1 cellular context compared by ENCODE assay signal in the genomic region with DNA sequence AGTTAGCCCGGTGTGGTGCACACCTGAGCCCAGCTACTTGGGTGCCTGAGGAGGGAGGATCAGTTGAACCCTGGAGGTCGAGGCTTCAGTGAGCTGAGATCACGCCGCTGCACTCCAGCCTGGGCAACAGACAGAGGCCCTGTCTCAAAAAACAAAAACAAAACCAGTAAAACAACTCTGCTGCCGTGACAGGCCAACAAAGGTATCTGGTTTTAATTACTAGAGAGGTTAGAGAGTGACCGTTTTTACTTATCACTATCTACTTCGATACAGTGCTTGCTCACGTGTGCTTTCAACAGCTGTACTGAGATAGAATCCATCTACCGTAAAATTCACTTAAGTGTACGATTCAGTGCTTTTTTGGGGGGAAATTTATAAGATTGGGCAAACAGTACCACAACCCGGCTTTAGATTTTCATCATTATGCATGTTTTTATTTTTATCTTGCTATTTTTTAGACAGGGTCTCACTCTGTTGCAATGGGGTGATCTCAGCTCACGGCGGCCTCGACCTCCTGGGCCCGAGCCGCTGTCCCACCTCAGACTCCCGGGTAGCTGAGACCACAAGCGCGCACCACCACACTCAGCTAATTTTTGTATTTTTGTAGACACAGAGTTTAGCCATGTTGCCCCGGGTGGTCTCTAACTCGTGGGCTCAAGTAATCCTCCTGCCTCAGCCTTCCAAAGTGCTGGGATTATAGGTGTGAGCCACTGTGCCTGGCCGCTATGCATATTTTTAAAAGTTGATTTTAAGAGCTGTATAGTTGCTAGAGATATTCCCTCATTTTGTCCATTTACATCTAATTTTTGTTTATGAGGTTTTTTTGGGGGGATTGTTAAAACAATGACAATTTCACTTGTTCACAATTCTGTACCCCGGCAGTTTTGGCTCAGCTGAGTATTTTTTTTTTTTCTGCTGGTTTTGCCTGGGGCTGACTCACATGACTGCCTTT.
TF ChIP-seq lines count a peak whose summit lies in the region.

No MANE protein-coding gene starts in this region.

TF ChIP-seq in HepG2, 621 proteins besides CTCF, POLR2A, EP300 and RAD21:
- TF ChIP-seq RARG (CRISPR knock-in tag; IDR thresholded peaks at IDR 0.05; ENCODE audit: low read depth) (no peak), CBX2 (IDR thresholded peaks at IDR 0.05; ENCODE audit: low read depth, low read length) (no peak), CBX2 (CRISPR knock-in tag; IDR thresholded peaks at IDR 0.05; ENCODE audit: low read depth) (no peak), HIVEP1 (CRISPR knock-in tag; IDR thresholded peaks at IDR 0.05) (no peak), ZNF773 (CRISPR knock-in tag; IDR thresholded peaks at IDR 0.05; ENCODE audit: borderline replicate concordance) (no peak), BORCS8-MEF2B (CRISPR knock-in tag; IDR thresholded peaks at IDR 0.05) (no peak), CREM (IDR thresholded peaks at IDR 0.05) (no peak), CREM (CRISPR knock-in tag; IDR thresholded peaks at IDR 0.05) (no peak), EZH2 (conservative IDR thresholded peaks at IDR 0.05; ENCODE audit: low read depth, low read length) (no peak), SKI (IDR thresholded peaks at IDR 0.05; ENCODE audit: partially characterized antibody) (no peak), SP1 (IDR thresholded peaks at IDR 0.05) (no peak), SP1 (CRISPR knock-in tag; IDR thresholded peaks at IDR 0.05) (no peak)
- TF ChIP-seq, protein P1, sequence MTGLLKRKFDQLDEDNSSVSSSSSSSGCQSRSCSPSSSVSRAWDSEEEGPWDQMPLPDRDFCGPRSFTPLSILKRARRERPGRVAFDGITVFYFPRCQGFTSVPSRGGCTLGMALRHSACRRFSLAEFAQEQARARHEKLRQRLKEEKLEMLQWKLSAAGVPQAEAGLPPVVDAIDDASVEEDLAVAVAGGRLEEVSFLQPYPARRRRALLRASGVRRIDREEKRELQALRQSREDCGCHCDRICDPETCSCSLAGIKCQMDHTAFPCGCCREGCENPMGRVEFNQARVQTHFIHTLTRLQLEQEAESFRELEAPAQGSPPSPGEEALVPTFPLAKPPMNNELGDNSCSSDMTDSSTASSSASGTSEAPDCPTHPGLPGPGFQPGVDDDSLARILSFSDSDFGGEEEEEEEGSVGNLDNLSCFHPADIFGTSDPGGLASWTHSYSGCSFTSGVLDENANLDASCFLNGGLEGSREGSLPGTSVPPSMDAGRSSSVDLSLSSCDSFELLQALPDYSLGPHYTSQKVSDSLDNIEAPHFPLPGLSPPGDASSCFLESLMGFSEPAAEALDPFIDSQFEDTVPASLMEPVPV (CRISPR knock-in tag; IDR thresholded peaks at IDR 0.05): no peak
- TF ChIP-seq, protein P2, sequence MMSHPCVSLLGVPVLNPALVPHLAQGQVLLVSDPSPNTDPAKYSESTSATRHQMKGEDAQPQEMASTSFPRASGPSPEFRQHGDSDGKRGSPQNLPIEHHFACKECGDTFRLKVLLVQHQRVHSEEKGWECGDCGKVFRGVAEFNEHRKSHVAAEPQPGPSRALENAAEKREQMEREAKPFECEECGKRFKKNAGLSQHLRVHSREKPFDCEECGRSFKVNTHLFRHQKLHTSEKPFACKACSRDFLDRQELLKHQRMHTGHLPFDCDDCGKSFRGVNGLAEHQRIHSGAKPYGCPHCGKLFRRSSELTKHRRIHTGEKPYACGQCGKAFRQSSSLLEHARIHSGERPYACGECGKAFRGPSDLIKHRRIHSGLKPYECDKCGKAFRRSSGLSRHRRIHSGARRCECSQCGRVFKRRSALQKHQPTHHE (CRISPR knock-in tag; IDR thresholded peaks at IDR 0.05; ENCODE audit: borderline replicate concordance): no peak
- TF ChIP-seq, protein P3, sequence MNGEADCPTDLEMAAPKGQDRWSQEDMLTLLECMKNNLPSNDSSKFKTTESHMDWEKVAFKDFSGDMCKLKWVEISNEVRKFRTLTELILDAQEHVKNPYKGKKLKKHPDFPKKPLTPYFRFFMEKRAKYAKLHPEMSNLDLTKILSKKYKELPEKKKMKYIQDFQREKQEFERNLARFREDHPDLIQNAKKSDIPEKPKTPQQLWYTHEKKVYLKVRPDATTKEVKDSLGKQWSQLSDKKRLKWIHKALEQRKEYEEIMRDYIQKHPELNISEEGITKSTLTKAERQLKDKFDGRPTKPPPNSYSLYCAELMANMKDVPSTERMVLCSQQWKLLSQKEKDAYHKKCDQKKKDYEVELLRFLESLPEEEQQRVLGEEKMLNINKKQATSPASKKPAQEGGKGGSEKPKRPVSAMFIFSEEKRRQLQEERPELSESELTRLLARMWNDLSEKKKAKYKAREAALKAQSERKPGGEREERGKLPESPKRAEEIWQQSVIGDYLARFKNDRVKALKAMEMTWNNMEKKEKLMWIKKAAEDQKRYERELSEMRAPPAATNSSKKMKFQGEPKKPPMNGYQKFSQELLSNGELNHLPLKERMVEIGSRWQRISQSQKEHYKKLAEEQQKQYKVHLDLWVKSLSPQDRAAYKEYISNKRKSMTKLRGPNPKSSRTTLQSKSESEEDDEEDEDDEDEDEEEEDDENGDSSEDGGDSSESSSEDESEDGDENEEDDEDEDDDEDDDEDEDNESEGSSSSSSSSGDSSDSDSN (CRISPR knock-in tag; IDR thresholded peaks at IDR 0.05): no peak
- TF ChIP-seq, protein P4, sequence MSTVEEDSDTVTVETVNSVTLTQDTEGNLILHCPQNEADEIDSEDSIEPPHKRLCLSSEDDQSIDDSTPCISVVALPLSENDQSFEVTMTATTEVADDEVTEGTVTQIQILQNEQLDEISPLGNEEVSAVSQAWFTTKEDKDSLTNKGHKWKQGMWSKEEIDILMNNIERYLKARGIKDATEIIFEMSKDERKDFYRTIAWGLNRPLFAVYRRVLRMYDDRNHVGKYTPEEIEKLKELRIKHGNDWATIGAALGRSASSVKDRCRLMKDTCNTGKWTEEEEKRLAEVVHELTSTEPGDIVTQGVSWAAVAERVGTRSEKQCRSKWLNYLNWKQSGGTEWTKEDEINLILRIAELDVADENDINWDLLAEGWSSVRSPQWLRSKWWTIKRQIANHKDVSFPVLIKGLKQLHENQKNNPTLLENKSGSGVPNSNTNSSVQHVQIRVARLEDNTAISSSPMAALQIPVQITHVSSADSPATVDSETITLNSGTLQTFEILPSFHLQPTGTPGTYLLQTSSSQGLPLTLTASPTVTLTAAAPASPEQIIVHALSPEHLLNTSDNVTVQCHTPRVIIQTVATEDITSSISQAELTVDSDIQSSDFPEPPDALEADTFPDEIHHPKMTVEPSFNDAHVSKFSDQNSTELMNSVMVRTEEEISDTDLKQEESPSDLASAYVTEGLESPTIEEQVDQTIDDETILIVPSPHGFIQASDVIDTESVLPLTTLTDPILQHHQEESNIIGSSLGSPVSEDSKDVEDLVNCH (CRISPR knock-in tag; IDR thresholded peaks at IDR 0.05): no peak
